ENCODE assay signal across 10 cellular contexts in genomic region chr5:141003791-141004601, GRCh38. TPM values are rescaled to one million over a fixed set of nuclear protein-coding genes. Genes with fewer than 3 reads are reported as not detected.
DNase-seq lines count a peak whose midpoint lies in the region; ATAC-seq, FAIRE-seq and TF ChIP-seq lines count a peak whose summit lies in the region.
"Had no signal": no experiment of that assay in that cellular context is flagged by ENCODE, and none has a peak within 500 bp of the region (broad histone marks: within the 10 kb centered on the region; RNA-seq: fewer than 3 reads in every experiment).

No MANE protein-coding gene starts in this region.

- no peaks in the 10 kb centered on the region for H3K4me1 ChIP-seq in NT2/D1 (ENCODE audit: insufficient read depth, insufficient read length)
- peaks cover 7 to 28% (median 16%) of the 10 kb centered on the region in 4 donors for H3K4me1 ChIP-seq in upper lobe of left lung
- no peaks in the 10 kb centered on the region for H3K4me1 ChIP-seq in small intestine (ENCODE audit: control insufficient read depth in 2 of 2, insufficient read depth in 1 of 2, low read depth in 1 of 2, low read length in 1 of 2)

- no peaks in the 10 kb centered on the region for H3K9me3 Mint-ChIP-seq in glutamatergic neuron (ENCODE audit: unreplicated experiment)

- no peaks in the 10 kb centered on the region for H3K27me3 Mint-ChIP-seq in glutamatergic neuron (ENCODE audit: unreplicated experiment)

- peak overlapping the region; percentile 63 for H3K9ac ChIP-seq in NT2/D1 (ENCODE audit: insufficient read length, low read depth)

- no peak overlapping the region for H3K4me3 Mint-ChIP-seq in glutamatergic neuron (ENCODE audit: unreplicated experiment)

- DNase-seq in NT2/D1 (ENCODE audit: low read depth, low spot score) (peak; percentile 63), glutamatergic neuron (no peak), upper lobe of left lung (peak in 1 of 2 donors; percentile 91), small intestine (no peak), pons (ENCODE audit: low spot score) (no peak)
- DNase-seq: activated naive CD4-positive, alpha-beta T cell treated with Interleukin-2 at 50 U/mL for 16 hours had no signal

- ATAC-seq in upper lobe of left lung (ENCODE audit: low FRiP score in 2 of 2) (peak; percentile 72 to 97), HG03521 (IDR thresholded peaks at IDR 0.05; ENCODE audit: unreplicated experiment) (no peak)

- peaks cover 13% of the 10 kb centered on the region for H3K4me1 Mint-ChIP-seq in glutamatergic neuron (ENCODE audit: low read depth, unreplicated experiment)

- H3K36me3 Mint-ChIP-seq in glutamatergic neuron (ENCODE audit: unreplicated experiment): no peaks in the 10 kb centered on the region

- TF ChIP-seq POLR2A in upper lobe of left lung (IDR thresholded peaks at IDR 0.05): no peak

- H3K27ac ChIP-seq in upper lobe of left lung: peak overlapping the region; percentile 1 to 60 (median 54)
- H3K27ac ChIP-seq in small intestine (ENCODE audit: low read depth in 1 of 2, low read length in 1 of 2): no peak overlapping the region

- H3K36me3 ChIP-seq in NT2/D1 (ENCODE audit: insufficient read depth, insufficient read length, low read length) (no peaks in the 10 kb centered on the region), upper lobe of left lung (no peaks in the 10 kb centered on the region), small intestine (ENCODE audit: control insufficient read depth in 2 of 2, insufficient read depth in 2 of 2, low read length in 2 of 2) (no peaks in the 10 kb centered on the region)

- H3K9me3 ChIP-seq in NT2/D1 (ENCODE audit: insufficient read depth, low read length): no peaks in the 10 kb centered on the region
- no peaks in the 10 kb centered on the region for H3K9me3 ChIP-seq in upper lobe of left lung
- H3K9me3 ChIP-seq in small intestine (ENCODE audit: control insufficient read depth, low read depth): no peaks in the 10 kb centered on the region

- H3K27ac Mint-ChIP-seq in glutamatergic neuron (ENCODE audit: unreplicated experiment): peak overlapping the region; percentile 28

- H3K4me3 ChIP-seq in NT2/D1 (ENCODE audit: insufficient read length, low read depth): no peak overlapping the region
- H3K4me3 ChIP-seq in upper lobe of left lung: no peak overlapping the region
- H3K4me3 ChIP-seq in small intestine (ENCODE audit: low read depth in 1 of 2, low read length in 2 of 2): no peak overlapping the region

- no peaks in the 10 kb centered on the region for H3K27me3 ChIP-seq in NT2/D1 (ENCODE audit: insufficient read depth, insufficient read length)
- no peaks in the 10 kb centered on the region for H3K27me3 ChIP-seq in upper lobe of left lung
- peaks cover 0 to 4% of the 10 kb centered on the region in 2 donors for H3K27me3 ChIP-seq in small intestine (ENCODE audit: control insufficient read depth in 2 of 2, insufficient read depth in 2 of 2, low read length in 2 of 2)

- TF ChIP-seq EP300 in Ishikawa (IDR thresholded peaks at IDR 0.05; ENCODE audit: borderline replicate concordance) (no peak; the same call in 1 of the 2 replicates), upper lobe of left lung (IDR thresholded peaks at IDR 0.05) (peak in 2 of 4 donors; percentile 64 to 88)

- no peak for FAIRE-seq in small intestine (lab: Jason Lieb, UNC)
- FAIRE-seq: frontal cortex, GM18507 had no signal

- 38 to 45% methylated on average over 4 of the region's 4 CpGs for WGBS in upper lobe of left lung, 2 donors
- 22 to 33% (median 22%) methylated on average over 4 of the region's 4 CpGs for WGBS in small intestine, 3 donors

- TF ChIP-seq CTCF in glutamatergic neuron (IDR thresholded peaks at IDR 0.05; ENCODE audit: partially characterized antibody, unreplicated experiment) (no peak), upper lobe of left lung (IDR thresholded peaks at IDR 0.05) (no peak)

- TF ChIP-seq RAD21 in Ishikawa (IDR thresholded peaks at IDR 0.05; ENCODE audit: low read depth): no peak

TF ChIP-seq in Ishikawa, 13 proteins besides CTCF, POLR2A, EP300 and RAD21:
- 0 out of 2 replicates have a peak, but pooled peaks have one; percentile 41 for TF ChIP-seq TCF12 (IDR thresholded peaks at IDR 0.05; ENCODE audit: low read depth)
- TF ChIP-seq, protein P1, sequence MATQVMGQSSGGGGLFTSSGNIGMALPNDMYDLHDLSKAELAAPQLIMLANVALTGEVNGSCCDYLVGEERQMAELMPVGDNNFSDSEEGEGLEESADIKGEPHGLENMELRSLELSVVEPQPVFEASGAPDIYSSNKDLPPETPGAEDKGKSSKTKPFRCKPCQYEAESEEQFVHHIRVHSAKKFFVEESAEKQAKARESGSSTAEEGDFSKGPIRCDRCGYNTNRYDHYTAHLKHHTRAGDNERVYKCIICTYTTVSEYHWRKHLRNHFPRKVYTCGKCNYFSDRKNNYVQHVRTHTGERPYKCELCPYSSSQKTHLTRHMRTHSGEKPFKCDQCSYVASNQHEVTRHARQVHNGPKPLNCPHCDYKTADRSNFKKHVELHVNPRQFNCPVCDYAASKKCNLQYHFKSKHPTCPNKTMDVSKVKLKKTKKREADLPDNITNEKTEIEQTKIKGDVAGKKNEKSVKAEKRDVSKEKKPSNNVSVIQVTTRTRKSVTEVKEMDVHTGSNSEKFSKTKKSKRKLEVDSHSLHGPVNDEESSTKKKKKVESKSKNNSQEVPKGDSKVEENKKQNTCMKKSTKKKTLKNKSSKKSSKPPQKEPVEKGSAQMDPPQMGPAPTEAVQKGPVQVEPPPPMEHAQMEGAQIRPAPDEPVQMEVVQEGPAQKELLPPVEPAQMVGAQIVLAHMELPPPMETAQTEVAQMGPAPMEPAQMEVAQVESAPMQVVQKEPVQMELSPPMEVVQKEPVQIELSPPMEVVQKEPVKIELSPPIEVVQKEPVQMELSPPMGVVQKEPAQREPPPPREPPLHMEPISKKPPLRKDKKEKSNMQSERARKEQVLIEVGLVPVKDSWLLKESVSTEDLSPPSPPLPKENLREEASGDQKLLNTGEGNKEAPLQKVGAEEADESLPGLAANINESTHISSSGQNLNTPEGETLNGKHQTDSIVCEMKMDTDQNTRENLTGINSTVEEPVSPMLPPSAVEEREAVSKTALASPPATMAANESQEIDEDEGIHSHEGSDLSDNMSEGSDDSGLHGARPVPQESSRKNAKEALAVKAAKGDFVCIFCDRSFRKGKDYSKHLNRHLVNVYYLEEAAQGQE (IDR thresholded peaks at IDR 0.05; ENCODE audit: low read depth): no peak

RNA-seq across cellular contexts. Expression of gene PCDHAC2, which starts 37.7 kb away (rescaled TPM):
- total RNA-seq in glutamatergic neuron (ENCODE audit: unreplicated experiment) (6.0 TPM), upper lobe of left lung (10 to 100 TPM in 4 of 6 donors, 1 to 10 TPM in 2; 5.4 to 23.0 (median 10.6) TPM)
- polyA plus RNA-seq in small intestine: under 1 TPM in 1 of 3 donors, not detected in 2; 0.72 TPM

RNA-seq across cellular contexts. Expression of gene PCDHB1, which starts 47.2 kb away (rescaled TPM):
- not detected for total RNA-seq in glutamatergic neuron (ENCODE audit: unreplicated experiment)
- total RNA-seq in upper lobe of left lung: 1 to 10 TPM in 1 of 6 donors, under 1 TPM in 5; 0.09 to 1.0 (median 0.19) TPM
- polyA plus RNA-seq in small intestine: under 1 TPM in 1 of 3 donors, not detected in 2; 0.04 TPM

Comparison
In these comparisons a context has a peak if more than half of its experiments do, and no peak if none do; other contexts are left out.
1. H3K27ac ChIP-seq: peak in upper lobe of left lung (4 of 4); none in small intestine (0 of 2).